In the genomic region with DNA sequence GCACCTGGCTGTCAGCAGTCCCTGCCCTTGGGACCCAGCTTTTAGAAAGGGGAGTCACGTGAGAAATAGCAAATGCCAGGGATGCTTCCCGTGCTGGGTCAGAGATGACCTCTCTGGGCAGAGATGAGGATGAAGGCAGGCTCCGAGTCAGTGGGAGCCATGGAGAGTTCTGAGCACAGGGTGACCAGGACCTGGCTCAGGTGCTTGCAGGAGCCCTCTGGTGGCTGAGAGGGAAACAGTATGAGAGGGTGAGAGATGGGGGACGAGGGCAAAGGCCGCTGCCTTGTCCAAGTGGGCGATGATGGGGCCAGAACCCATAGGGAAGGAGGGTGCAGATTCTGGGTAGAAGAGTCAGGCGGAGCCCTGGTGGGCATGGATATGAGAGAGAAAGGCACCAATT, we compare ENCODE assay signal across 9 cellular contexts. TPM values are rescaled to one million over a fixed set of nuclear protein-coding genes. Genes with fewer than 3 reads are reported as not detected.
DNase-seq lines count a peak whose midpoint lies in the region; ATAC-seq, FAIRE-seq and TF ChIP-seq lines count a peak whose summit lies in the region.
"Had no signal": no experiment of that assay in that cellular context is flagged by ENCODE, and none has a peak within 500 bp of the region (broad histone marks: within the 10 kb centered on the region; RNA-seq: fewer than 3 reads in every experiment).

No MANE protein-coding gene starts in this region.

- TF ChIP-seq CTCF in GM12864 (IDR thresholded peaks at IDR 0.05; ENCODE audit: low read depth, low read length, missing control alignments) (peak; percentile 48), osteoblast (IDR thresholded peaks at IDR 0.05; ENCODE audit: extremely low read depth, low read depth, low read length) (peak; percentile 28), kidney (IDR thresholded peaks at IDR 0.05; ENCODE audit: borderline replicate concordance, extremely low read depth, insufficient read depth) (no peak), tibial artery (IDR thresholded peaks at IDR 0.05) (no peak)

- peaks cover 24% of the 10 kb centered on the region for H3K4me1 ChIP-seq in osteoblast (ENCODE audit: insufficient read depth, low read length)
- no peaks in the 10 kb centered on the region for H3K4me1 ChIP-seq in kidney (ENCODE audit: control insufficient read depth in 1 of 2, insufficient read depth in 1 of 2, low read depth in 1 of 2, low read length in 2 of 2)
- H3K4me1 ChIP-seq in tibial artery, result peaks cover 0 to 24% (median 15%) of the 10 kb centered on the region in 4 donors

- H3K4me3 Mint-ChIP-seq in dendritic cell treated with granulocyte-macrophage colony-stimulating factor and Interleukin-4, amounts not matched to agents 40 ng/mL and 50 ng/mL, for 4 days, result no peak overlapping the region

- FAIRE-seq in kidney (lab: Jason Lieb, UNC), result no peak

- peak overlapping the region; percentile 33 for H3K27ac Mint-ChIP-seq in dendritic cell treated with granulocyte-macrophage colony-stimulating factor and Interleukin-4, amounts not matched to agents 40 ng/mL and 50 ng/mL, for 4 days

- peaks cover 12% of the 10 kb centered on the region for H3K4me1 Mint-ChIP-seq in dendritic cell treated with granulocyte-macrophage colony-stimulating factor and Interleukin-4, amounts not matched to agents 40 ng/mL and 50 ng/mL, for 4 days (ENCODE audit: low read depth)

- H2AFZ ChIP-seq in osteoblast (ENCODE audit: low read length), result no peak overlapping the region

- H3K79me2 ChIP-seq in osteoblast (ENCODE audit: insufficient read depth, low read length), result peaks cover 22% of the 10 kb centered on the region

- peak overlapping the region; percentile 17 for H3K27ac ChIP-seq in osteoblast (ENCODE audit: low read depth, low read length)
- no peak overlapping the region for H3K27ac ChIP-seq in kidney (ENCODE audit: low read depth in 2 of 2, low read length in 2 of 2)
- H3K27ac ChIP-seq in tibial artery, result no peak overlapping the region
- H3K27ac ChIP-seq: suprapubic skin had no signal

- H4K20me1 ChIP-seq in osteoblast (ENCODE audit: insufficient read depth, low read length), result peaks cover 6% of the 10 kb centered on the region

- no peak overlapping the region for H3K9ac ChIP-seq in kidney (ENCODE audit: low read length in 2 of 2)

- DNase-seq in GM12864 (ENCODE audit: low read depth) (no peak), NAMALWA (ENCODE audit: low spot score) (peak; percentile 35), osteoblast (ENCODE audit: insufficient read length, low spot score, missing footprints) (no peak), kidney (no peak), tibial artery (no peak)
- DNase-seq: SHP77 treated with DMSO at 0.1 percent for 48 hours had no signal

- no peak for ATAC-seq in GM21423 (IDR thresholded peaks at IDR 0.05; ENCODE audit: unreplicated experiment)

- H3K4me3 ChIP-seq in GM12864 (ENCODE audit: low read depth, low read length), result no peak overlapping the region
- H3K4me3 ChIP-seq in osteoblast (ENCODE audit: insufficient read depth, low read length), result no peak overlapping the region
- H3K4me3 ChIP-seq in kidney (ENCODE audit: low read length in 2 of 2), result no peak overlapping the region
- H3K4me3 ChIP-seq in tibial artery, result no peak overlapping the region
- H3K4me3 ChIP-seq: suprapubic skin had no signal

- H3K9me3 ChIP-seq in osteoblast (ENCODE audit: low read depth, low read length) (no peaks in the 10 kb centered on the region), kidney (ENCODE audit: control insufficient read depth in 1 of 2, low read length in 2 of 2) (no peaks in the 10 kb centered on the region), tibial artery (no peaks in the 10 kb centered on the region)
- H3K9me3 ChIP-seq: suprapubic skin had no signal

- intact Hi-C loops in dendritic cell treated with granulocyte-macrophage colony-stimulating factor and Interleukin-4, amounts not matched to agents 40 ng/mL and 50 ng/mL, for 4 days (cut with micrococcal nuclease), result no loop called here
- intact Hi-C loops in kidney (cut with DNase I), result no loop called here
- intact Hi-C loops in tibial artery (cut with DNase I; ENCODE audit: low total_unique reads), result no loop called here

- no peaks in the 10 kb centered on the region for H3K9me3 Mint-ChIP-seq in dendritic cell treated with granulocyte-macrophage colony-stimulating factor and Interleukin-4, amounts not matched to agents 40 ng/mL and 50 ng/mL, for 4 days

- peaks cover 100% of the 10 kb centered on the region for H3K36me3 Mint-ChIP-seq in dendritic cell treated with granulocyte-macrophage colony-stimulating factor and Interleukin-4, amounts not matched to agents 40 ng/mL and 50 ng/mL, for 4 days (ENCODE audit: low read depth)

- H3K27me3 Mint-ChIP-seq in dendritic cell treated with granulocyte-macrophage colony-stimulating factor and Interleukin-4, amounts not matched to agents 40 ng/mL and 50 ng/mL, for 4 days, result no peaks in the 10 kb centered on the region

- no peak overlapping the region for H3K4me2 ChIP-seq in osteoblast (ENCODE audit: insufficient read depth, low read length)

- peaks cover 53% of the 10 kb centered on the region for H3K36me3 ChIP-seq in osteoblast (ENCODE audit: insufficient read depth, low read length)
- peaks cover 27 to 47% of the 10 kb centered on the region in 2 donors for H3K36me3 ChIP-seq in kidney (ENCODE audit: control insufficient read depth in 1 of 2, insufficient read depth in 2 of 2, low read length in 2 of 2)
- H3K36me3 ChIP-seq in tibial artery, result peaks cover 36 to 77% (median 56%) of the 10 kb centered on the region in 3 donors

- H3K27me3 ChIP-seq in osteoblast (ENCODE audit: insufficient read depth, low read length) (no peaks in the 10 kb centered on the region), tibial artery (no peaks in the 10 kb centered on the region)
- H3K27me3 ChIP-seq: suprapubic skin had no signal

RNA-seq across cellular contexts. Expression of gene TMED1, which starts 15.8 kb away (rescaled TPM):
- total RNA-seq in osteoblast (39.2 and 43.1 TPM in 2 replicates), kidney (36.0 TPM)
- polyA plus RNA-seq in kidney (ENCODE audit: insufficient read depth, low read depth, low replicate concordance), result 60.6 TPM

RNA-seq across cellular contexts. Expression of gene C19orf38, which starts 28.0 kb away (rescaled TPM):
- total RNA-seq in osteoblast (under 0.01 and 0.29 TPM in 2 replicates), kidney (3.3 TPM)
- 2.4 TPM for polyA plus RNA-seq in kidney (ENCODE audit: insufficient read depth, low read depth, low replicate concordance)

RNA-seq across cellular contexts. Expression of gene CARM1, which starts 51.2 kb away (rescaled TPM):
- total RNA-seq in osteoblast (33.7 and 41.0 TPM in 2 replicates), kidney (41.2 TPM)
- polyA plus RNA-seq in kidney (ENCODE audit: insufficient read depth, low read depth, low replicate concordance), result 21.9 TPM

Comparison
In these comparisons a context has a peak if more than half of its experiments do, and no peak if none do; other contexts are left out.
1. CTCF ChIP-seq: peak in GM12864 (single experiment) and osteoblast (single experiment); none in kidney (single experiment) and tibial artery (0 of 2).